12 cellular contexts compared by ENCODE assay signal in genomic region chr17:20540878-20541277, GRCh38. TPM values are rescaled to one million over a fixed set of nuclear protein-coding genes. Genes with fewer than 3 reads are reported as not detected.
DNase-seq lines count a peak whose midpoint lies in the region; ATAC-seq and TF ChIP-seq lines count a peak whose summit lies in the region.
"Not testable (repeated sequence)": the region's sequence is repeated elsewhere in the genome, so short reads cannot be mapped to it uniquely, and the experiment has no call there.
"Had no signal": no experiment of that assay in that cellular context is flagged by ENCODE, and none has a peak within 500 bp of the region (broad histone marks: within the 10 kb centered on the region; RNA-seq: fewer than 3 reads in every experiment).

No MANE protein-coding gene starts in this region.

- not testable (repeated sequence) for H3K36me3 ChIP-seq in adipocyte (ENCODE audit: control insufficient read depth, insufficient read depth, low read length, severe bottlenecking); esophagus muscularis mucosa

- H3K9ac ChIP-seq in adipocyte (ENCODE audit: low read length), result not testable (repeated sequence)

- H3K27me3 ChIP-seq in adipocyte (replicated peaks; ENCODE audit: control insufficient read depth, insufficient read depth, low read length); esophagus muscularis mucosa: not testable (repeated sequence)

- TF ChIP-seq POLR2A in esophagus muscularis mucosa (IDR thresholded peaks at IDR 0.05; ENCODE audit: low read depth), result not testable (repeated sequence)

- intact Hi-C loops in esophagus muscularis mucosa (cut with DNase I); left colon (cut with DNase I, micrococcal nuclease); sciatic nerve (cut with DNase I): not testable (repeated sequence)

- TF ChIP-seq CTCF in esophagus muscularis mucosa (IDR thresholded peaks at IDR 0.05), result not testable (repeated sequence)

- H3K27ac ChIP-seq in esophagus muscularis mucosa (replicated peaks in 1 of 4), result not testable (repeated sequence)

- peak; percentile 16 for ATAC-seq in HG02642 (IDR thresholded peaks at IDR 0.05; ENCODE audit: poor library complexity, unreplicated experiment)
- peak; percentile 24 for ATAC-seq in left colon
- ATAC-seq in sciatic nerve, result peak; percentile 32

- TF ChIP-seq EP300 in esophagus muscularis mucosa (IDR thresholded peaks at IDR 0.05), result not testable (repeated sequence)

- DNase-seq in EH (ENCODE audit: low read depth) (peak; percentile 34), LHCN-M2 (ENCODE audit: low read depth) (peak; percentile 1), NCI-H526 treated with DMSO at 0.1 percent for 48 hours (lab: John Stamatoyannopoulos, UW) (peak; percentile 50), adipocyte (ENCODE audit: low read depth) (peak; percentile 22), esophagus muscularis mucosa (ENCODE audit: extremely low spot score) (peak; percentile 55)
- not testable (repeated sequence) for DNase-seq in left colon; sciatic nerve (ENCODE audit: low spot score)

- H3K4me3 ChIP-seq in adipocyte (ENCODE audit: low read length); esophagus muscularis mucosa: not testable (repeated sequence)

- WGBS in esophagus muscularis mucosa, result 18% methylated on average over 2 of the region's 3 CpGs

- H3K9me3 ChIP-seq in adipocyte (ENCODE audit: control insufficient read depth, low read length); esophagus muscularis mucosa: not testable (repeated sequence)

- not testable (repeated sequence) for H3K4me1 ChIP-seq in adipocyte (ENCODE audit: control insufficient read depth, insufficient read depth, low read length); esophagus muscularis mucosa

RNA-seq across cellular contexts. Expression of gene CDRT15L2, which starts 38.6 kb away (rescaled TPM):
- total RNA-seq in LHCN-M2 (2014; rRNA removed) (not detected in 2 replicates), esophagus muscularis mucosa (not detected), left colon (not detected), sciatic nerve (not detected)
- polyA plus RNA-seq in LHCN-M2 (2012), result not detected
- total RNA-seq: A673, Daoy, PC-3, SJSA1 had no signal
